ENCODE assay signal across 19 cellular contexts in the genomic region with DNA sequence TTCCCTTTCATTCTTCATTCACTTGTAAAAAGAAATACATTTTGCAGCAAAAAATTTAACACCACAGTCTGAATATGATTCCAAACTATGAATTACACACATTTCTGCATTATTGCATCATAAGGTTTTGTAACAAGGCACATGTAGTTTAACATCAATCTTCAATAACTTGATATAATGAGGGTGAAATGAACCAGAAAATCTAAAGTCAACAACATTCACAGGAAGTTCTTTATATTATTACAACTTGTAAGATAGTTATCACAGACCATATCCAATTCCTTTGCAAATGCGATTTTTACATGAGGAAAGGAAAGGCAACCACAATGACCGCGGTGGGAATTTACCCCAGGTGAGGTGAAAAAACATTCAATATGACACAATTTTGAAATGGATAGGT.
DNase-seq lines count a peak whose midpoint lies in the region; ATAC-seq and TF ChIP-seq lines count a peak whose summit lies in the region.
"Had no signal": no experiment of that assay in that cellular context is flagged by ENCODE, and none has a peak within 500 bp of the region (broad histone marks: within the 10 kb centered on the region; RNA-seq: fewer than 3 reads in every experiment).

No MANE protein-coding gene starts in this region.

- no peak for ATAC-seq in HG02870 (IDR thresholded peaks at IDR 0.05; ENCODE audit: unreplicated experiment)
- ATAC-seq: activated T-cell treated with anti-CD3 and anti-CD28 coated beads, Interleukin-2, amount 50 U/mL, for 4 hours; foreskin keratinocyte; left lobe of liver; Panc1 had no signal

- BruUV-seq in PC-9 (replicated peaks; lab: Mats Ljungman, UMichigan) = no TSS peak

- peak; percentile 29 for DNase-seq in COR-L47 (lab: John Stamatoyannopoulos, UW)
- DNase-seq in M059J (ENCODE audit: low read depth) = peak; percentile 40
- peak in 1 of 2 experiments; percentile 47 for DNase-seq in PC-9
- peak; percentile 2 for DNase-seq in ecto neural progenitor cell (ENCODE audit: low spot score)
- no peak for DNase-seq in NCI-H128 (lab: John Stamatoyannopoulos, UW; ENCODE audit: unreplicated experiment)
- no peak for DNase-seq in stimulated activated naive CD4-positive, alpha-beta T cell treated with Interleukin-2 at 50 U/mL for 16 hours (lab: John Stamatoyannopoulos, UW)
- no peak for DNase-seq in CD1c-positive myeloid dendritic cell (ENCODE audit: extremely low spot score)
- DNase-seq: activated CD4-positive, alpha-beta T cell treated with anti-CD3 and anti-CD28 coated beads, Interleukin-2, amount 50 U/mL, for 48 hours; activated naive CD8-positive, alpha-beta T cell treated with anti-CD3 and anti-CD28 coated beads, Interleukin-2, amount 10 ng/mL, durations not matched to agents 7 days and 5 days; activated T-cell treated with anti-CD3 and anti-CD28 coated beads, Interleukin-2, amount 50 U/mL, for 4 hours; caudate nucleus; foreskin keratinocyte; NCI-H446 treated with DMSO at 0.1 percent for 48 hours; stimulated activated CD4-positive, alpha-beta T cell treated with anti-CD3 and anti-CD28 coated beads, Interleukin-2, amount 100 ng/mL, for 48 hours had no signal

- H3K4me2 ChIP-seq in PC-9 = no peak overlapping the region

- peaks cover 55% of the 10 kb centered on the region for H3K27me3 ChIP-seq in PC-9 (ENCODE audit: insufficient read depth, low read depth)
- H3K27me3 ChIP-seq: foreskin keratinocyte, neutrophil had no signal

- no peaks in the 10 kb centered on the region for H3K4me1 ChIP-seq in PC-9 (replicated peaks; ENCODE audit: insufficient read depth)
- H3K4me1 ChIP-seq: foreskin keratinocyte, HAP-1 had no signal

- POLR2A ChIA-PET in PC-9 (lab: Charles Lee; ENCODE audit: unreplicated experiment) = no interaction called here

- H3F3A ChIP-seq in PC-9 (ENCODE audit: insufficient read depth, low read depth) = no peaks in the 10 kb centered on the region

- H3K36me3 ChIP-seq in PC-9 (ENCODE audit: low read depth) = no peaks in the 10 kb centered on the region
- H3K36me3 ChIP-seq: HAP-1, neutrophil had no signal

- H3K79me2 ChIP-seq in PC-9 (ENCODE audit: low read depth) = no peaks in the 10 kb centered on the region

- no peaks in the 10 kb centered on the region for H3K9me3 ChIP-seq in PC-9 (ENCODE audit: insufficient read depth, low read depth)
- H3K9me3 ChIP-seq: HAP-1, neutrophil had no signal

- H3K4me3 ChIP-seq in PC-9 = no peak overlapping the region
- H3K4me3 ChIP-seq: HAP-1 had no signal

- intact Hi-C loops in PC-9 (cut with micrococcal nuclease; ENCODE audit: unreplicated experiment) = no loop called here

- CTCF ChIA-PET in PC-9 (lab: Charles Lee) = no interaction called here

- H3K9me2 ChIP-seq in PC-9 (ENCODE audit: insufficient read depth) = no peaks in the 10 kb centered on the region

- no peaks in the 10 kb centered on the region for H4K20me1 ChIP-seq in PC-9 (ENCODE audit: insufficient read depth)

- no peak overlapping the region for H3K27ac ChIP-seq in PC-9
- H3K27ac ChIP-seq: foreskin keratinocyte, neutrophil had no signal

- 0 out of 2 replicates have a peak overlapping the region, but pooled peaks have one; percentile 39 for H2AFZ ChIP-seq in PC-9

- no peak for TF ChIP-seq CTCF in PC-9 (conservative IDR thresholded peaks at IDR 0.05)

Comparison
In these comparisons a context has a peak if more than half of its experiments do, and no peak if none do; other contexts are left out.
1. DNase-seq: peak in COR-L47 (single experiment), M059J (single experiment) and ecto neural progenitor cell (single experiment); none in NCI-H128 (single experiment), stimulated activated naive CD4-positive, alpha-beta T cell treated with Interleukin-2 at 50 U/mL for 16 hours (single experiment) and CD1c-positive myeloid dendritic cell (single experiment).